10 cellular contexts compared by ENCODE assay signal in genomic region chr20:58853976-58854637, GRCh38. TPM values are rescaled to one million over a fixed set of nuclear protein-coding genes. Genes with fewer than 3 reads are reported as not detected.
DNase-seq lines count a peak whose midpoint lies in the region; ATAC-seq and TF ChIP-seq lines count a peak whose summit lies in the region.
"Had no signal": no experiment of that assay in that cellular context is flagged by ENCODE, and none has a peak within 500 bp of the region (broad histone marks: within the 10 kb centered on the region; RNA-seq: fewer than 3 reads in every experiment).

No MANE protein-coding gene starts in this region.

- H2AFZ ChIP-seq in ACC112 (ENCODE audit: low read length, unreplicated experiment) = no peak overlapping the region
- H2AFZ ChIP-seq in GM23248 = peak overlapping the region; percentile 32

- H3K9me3 ChIP-seq in GM23248 (ENCODE audit: low read depth) = no peaks in the 10 kb centered on the region
- H3K9me3 ChIP-seq: MG63 had no signal

- no peaks in the 10 kb centered on the region for H3K36me3 ChIP-seq in ACC112 (ENCODE audit: insufficient read depth, low read length)
- H3K36me3 ChIP-seq in GM23248 (ENCODE audit: low read depth) = no peaks in the 10 kb centered on the region
- H3K36me3 ChIP-seq: MG63 had no signal

- H3K9me2 ChIP-seq in GM23248 (ENCODE audit: insufficient read depth) = no peaks in the 10 kb centered on the region

- no peak overlapping the region for H3K27ac Mint-ChIP-seq in nephron progenitor cell

- peaks cover 71% of the 10 kb centered on the region for H3K27me3 ChIP-seq in ACC112 (ENCODE audit: insufficient read depth, low read length)
- H3K27me3 ChIP-seq in GM23248 (replicated peaks; ENCODE audit: insufficient read depth) = peaks cover 32% of the 10 kb centered on the region

- peak overlapping the region; percentile 58; the same call in 1 of the 2 replicates for H3K4me3 ChIP-seq in ACC112 (ENCODE audit: low read depth, low read length)
- H3K4me3 ChIP-seq in GM23248 = peak overlapping the region; percentile 53
- H3K4me3 ChIP-seq in coronary artery = peak overlapping the region; percentile 65
- H3K4me3 ChIP-seq: lung, MG63 had no signal

- H3K27me3 Mint-ChIP-seq in nephron progenitor cell (ENCODE audit: low read depth, poor library complexity) = peaks cover 87% of the 10 kb centered on the region

- no peak for DNase-seq in GM23248
- no peak for DNase-seq in coronary artery (ENCODE audit: low spot score)
- peak; percentile 23 for DNase-seq in nephron progenitor cell
- DNase-seq in AG20443 (ENCODE audit: low spot score) = no peak
- no peak for DNase-seq in COLO668 (lab: John Stamatoyannopoulos, UW; ENCODE audit: unreplicated experiment)
- DNase-seq: MG63 had no signal

- peaks cover 32% of the 10 kb centered on the region for H3K4me1 Mint-ChIP-seq in nephron progenitor cell

- H4K20me1 ChIP-seq in GM23248 (ENCODE audit: insufficient read depth) = no peaks in the 10 kb centered on the region

- 61 to 63% methylated on average over 29 to 63 of the region's 63 CpGs for WGBS in GM23248 (ENCODE audit: low coverage in 1 of 2, low lambda C conversion rate in 2 of 2, missing lambda C conversion rate in 2 of 2), 2 experiments

- peak overlapping the region; percentile 78 for H3K4me3 Mint-ChIP-seq in nephron progenitor cell

- H3K9me3 Mint-ChIP-seq in nephron progenitor cell = peaks cover 20% of the 10 kb centered on the region

- H3K27ac ChIP-seq in ACC112 (ENCODE audit: low read depth, low read length) (no peak overlapping the region), GM23248 (no peak overlapping the region), coronary artery (no peak overlapping the region)

- H3K36me3 Mint-ChIP-seq in nephron progenitor cell (ENCODE audit: low read depth) = no peaks in the 10 kb centered on the region

- in situ Hi-C loops in GM23248 (cut with MboI) = loop anchor here (25.0 kb wide), 1 partner anchor 608 kb away; no protein-coding TSS in a partner anchor

- H3K4me2 ChIP-seq in GM23248 (ENCODE audit: unreplicated experiment) = no peak overlapping the region

- H3K4me1 ChIP-seq in ACC112 (ENCODE audit: control insufficient read depth, insufficient read depth, low read length, unreplicated experiment) = peaks cover 3% of the 10 kb centered on the region
- peaks cover 3% of the 10 kb centered on the region; the same call in 1 of the 2 replicates for H3K4me1 ChIP-seq in GM23248 (ENCODE audit: insufficient read depth)

- no peaks in the 10 kb centered on the region for H3F3A ChIP-seq in GM23248 (ENCODE audit: insufficient read depth)

- H3K79me2 ChIP-seq in ACC112 (ENCODE audit: control insufficient read depth, insufficient read depth, low read length, unreplicated experiment) (no peaks in the 10 kb centered on the region), GM23248 (ENCODE audit: insufficient read depth) (peaks cover 16% of the 10 kb centered on the region)

- H3K9ac ChIP-seq in GM23248 = no peak overlapping the region

- no peak for TF ChIP-seq CTCF in coronary artery (IDR thresholded peaks at IDR 0.05)
- no peak for TF ChIP-seq CTCF in nephron progenitor cell (IDR thresholded peaks at IDR 0.05)

- ATAC-seq in GM21515 (IDR thresholded peaks at IDR 0.05; ENCODE audit: unreplicated experiment) (no peak), HG03175 (IDR thresholded peaks at IDR 0.05; ENCODE audit: unreplicated experiment) (no peak)

RNA-seq across cellular contexts. Expression of gene GNAS, which starts 1.6 kb away (rescaled TPM):
- total RNA-seq in GM23248 (2014; rRNA removed; shearing (Covaris generic)) = 804 and 904 TPM in 2 replicates
- 421 and 424 TPM in 2 replicates for polyA plus RNA-seq in GM23248 (2016; fragmentation: Nextera tagmentation; extraction: Ambion mirVana)

RNA-seq across cellular contexts. Expression of gene GNAS-AS1, which starts 3.4 kb away (rescaled TPM):
- total RNA-seq in GM23248 (2014; rRNA removed; shearing (Covaris generic)) = 0.25 and 0.97 TPM in 2 replicates
- polyA plus RNA-seq in GM23248 (2016; fragmentation: Nextera tagmentation; extraction: Ambion mirVana) = 0.77 and 1.0 TPM in 2 replicates
